ENCODE assay signal across 17 cellular contexts in genomic region chr2:12498286-12498685, GRCh38.
DNase-seq lines count a peak whose midpoint lies in the region; ATAC-seq, FAIRE-seq and TF ChIP-seq lines count a peak whose summit lies in the region.
"Had no signal": no experiment of that assay in that cellular context is flagged by ENCODE, and none has a peak within 500 bp of the region (broad histone marks: within the 10 kb centered on the region; RNA-seq: fewer than 3 reads in every experiment).

No MANE protein-coding gene starts in this region.

- TF ChIP-seq CTCF in CD4-positive, alpha-beta T cell (IDR thresholded peaks at IDR 0.05): no peak

- H3K27me3 Mint-ChIP-seq in CD4-positive, alpha-beta T cell: no peaks in the 10 kb centered on the region
- H3K27me3 Mint-ChIP-seq in activated CD4-positive, alpha-beta memory T cell treated with anti-CD3 and anti-CD28 coated beads for 36 hours: no peaks in the 10 kb centered on the region
- no peaks in the 10 kb centered on the region for H3K27me3 Mint-ChIP-seq in naive thymus-derived CD4-positive, alpha-beta T cell

- no peak for DNase-seq in CD4-positive, alpha-beta T cell
- DNase-seq in GM19239 (ENCODE audit: insufficient read length, low spot score): no peak
- no peak for DNase-seq in activated CD4-positive, alpha-beta memory T cell treated with anti-CD3 and anti-CD28 coated beads for 36 hours
- no peak for DNase-seq in naive thymus-derived CD4-positive, alpha-beta T cell
- no peak for DNase-seq in UCSD-AML1 (lab: John Stamatoyannopoulos, UW; ENCODE audit: unreplicated experiment)
- DNase-seq in NCI-H524 treated with DMSO at 0.1 percent for 48 hours (lab: John Stamatoyannopoulos, UW): no peak
- DNase-seq: BE2C; DMS153; MV-4-11; NCI-H2081; ovary; stimulated activated CD4-positive, alpha-beta T cell treated with anti-CD3 and anti-CD28 coated beads, Interleukin-4, amount 100 ng/mL, for 24 hours had no signal

- no peaks in the 10 kb centered on the region for H3K9me3 Mint-ChIP-seq in CD4-positive, alpha-beta T cell
- no peaks in the 10 kb centered on the region for H3K9me3 Mint-ChIP-seq in activated CD4-positive, alpha-beta memory T cell treated with anti-CD3 and anti-CD28 coated beads for 36 hours
- H3K9me3 Mint-ChIP-seq in naive thymus-derived CD4-positive, alpha-beta T cell: peaks cover 0 to 15% (median 0%) of the 10 kb centered on the region in 11 donors

- peaks cover 64 to 87% of the 10 kb centered on the region in 2 donors for H3K4me1 ChIP-seq in naive thymus-derived CD4-positive, alpha-beta T cell (ENCODE audit: control insufficient read depth in 2 of 2, insufficient read depth in 2 of 2, low read length in 2 of 2)
- H3K4me1 ChIP-seq: BE2C had no signal

- CTCF ChIA-PET in CD4-positive, alpha-beta T cell (lab: Charles Lee): no interaction called here
- CTCF ChIA-PET in activated CD4-positive, alpha-beta memory T cell treated with anti-CD3 and anti-CD28 coated beads for 36 hours (lab: Charles Lee): no interaction called here
- CTCF ChIA-PET in naive thymus-derived CD4-positive, alpha-beta T cell (lab: Charles Lee): interaction anchor here (1.7 kb wide), 1 partner anchor 218 kb away, joined by 6 read pairs; the partner anchor contains the start of gene TRIB2

- no peaks in the 10 kb centered on the region for H3K36me3 Mint-ChIP-seq in CD4-positive, alpha-beta T cell (ENCODE audit: low read depth)
- H3K36me3 Mint-ChIP-seq in activated CD4-positive, alpha-beta memory T cell treated with anti-CD3 and anti-CD28 coated beads for 36 hours: no peaks in the 10 kb centered on the region
- H3K36me3 Mint-ChIP-seq in naive thymus-derived CD4-positive, alpha-beta T cell: peaks cover 0 to 38% (median 0%) of the 10 kb centered on the region in 5 donors

- H3K27ac ChIP-seq in CD4-positive, alpha-beta T cell (ENCODE audit: low read depth, low read length): no peak overlapping the region
- peak overlapping the region; percentile 5 for H3K27ac ChIP-seq in naive thymus-derived CD4-positive, alpha-beta T cell (ENCODE audit: low read depth, low read length)
- H3K27ac ChIP-seq: ovary, SJCRH30 had no signal

- no peak for ATAC-seq in CD4-positive, alpha-beta T cell (ENCODE audit: poor library complexity)
- ATAC-seq in naive thymus-derived CD4-positive, alpha-beta T cell: no peak
- no peak for ATAC-seq in esophagus mucosa

- H3K27ac Mint-ChIP-seq in CD4-positive, alpha-beta T cell: peak overlapping the region; percentile 80
- H3K27ac Mint-ChIP-seq in activated CD4-positive, alpha-beta memory T cell treated with anti-CD3 and anti-CD28 coated beads for 36 hours: peak overlapping the region; percentile 34
- peak overlapping the region; percentile 50 to 96 (median 89) for H3K27ac Mint-ChIP-seq in naive thymus-derived CD4-positive, alpha-beta T cell

- intact Hi-C loops in CD4-positive, alpha-beta T cell (cut with DNase I, micrococcal nuclease): loop anchor here in 1 of 2 experiments (5.0 kb wide), 1 partner anchor 46 kb away; no protein-coding TSS in a partner anchor
- intact Hi-C loops in activated CD4-positive, alpha-beta memory T cell treated with anti-CD3 and anti-CD28 coated beads for 36 hours (cut with micrococcal nuclease): no loop called here
- intact Hi-C loops in naive thymus-derived CD4-positive, alpha-beta T cell (cut with micrococcal nuclease): loop anchor here in 1 of 2 donors (5.0 kb wide), 1 partner anchor 59 kb away; no protein-coding TSS in a partner anchor

- H3K4me3 ChIP-seq in naive thymus-derived CD4-positive, alpha-beta T cell (ENCODE audit: low read length): no peak overlapping the region
- H3K4me3 ChIP-seq: ovary, SJCRH30 had no signal

- FAIRE-seq in GM19239 (lab: Jason Lieb, UNC): peak; percentile 11
- FAIRE-seq: colon, endothelial cell of umbilical vein, frontal cortex had no signal

- POLR2A ChIA-PET in CD4-positive, alpha-beta T cell (lab: Charles Lee): interaction anchor here (1.2 to 2.9 kb wide), 4 partner anchors 10 to 231 kb away, joined by 3 to 24 read pairs (median 8); partner anchors contain the start of gene TRIB2
- POLR2A ChIA-PET in activated CD4-positive, alpha-beta memory T cell treated with anti-CD3 and anti-CD28 coated beads for 36 hours (lab: Charles Lee): no interaction called here
- POLR2A ChIA-PET in naive thymus-derived CD4-positive, alpha-beta T cell (lab: Charles Lee): interaction anchor here (0.7 to 4.0 kb wide), 4 partner anchors 11 to 737 kb away, joined by 3 to 26 read pairs (median 5); no protein-coding TSS in a partner anchor

- no peaks in the 10 kb centered on the region for H3K36me3 ChIP-seq in naive thymus-derived CD4-positive, alpha-beta T cell (ENCODE audit: control insufficient read depth in 2 of 3, insufficient read depth in 3 of 3, low read length in 3 of 3)
- H3K36me3 ChIP-seq: BE2C, ovary, SJCRH30 had no signal

- no peaks in the 10 kb centered on the region for H3K9me3 ChIP-seq in CD4-positive, alpha-beta T cell (ENCODE audit: control insufficient read depth, low read length)
- no peaks in the 10 kb centered on the region for H3K9me3 ChIP-seq in naive thymus-derived CD4-positive, alpha-beta T cell (ENCODE audit: control insufficient read depth in 2 of 3, low read length in 3 of 3)
- H3K9me3 ChIP-seq: BE2C, ovary, SJCRH30 had no signal

- H3K4me1 Mint-ChIP-seq in CD4-positive, alpha-beta T cell (ENCODE audit: low read depth): peaks cover 92% of the 10 kb centered on the region
- peaks cover 86% of the 10 kb centered on the region for H3K4me1 Mint-ChIP-seq in activated CD4-positive, alpha-beta memory T cell treated with anti-CD3 and anti-CD28 coated beads for 36 hours (ENCODE audit: low read depth)
- peaks cover 76 to 93% (median 90%) of the 10 kb centered on the region in 7 donors for H3K4me1 Mint-ChIP-seq in naive thymus-derived CD4-positive, alpha-beta T cell

- peak overlapping the region; percentile 73 for H3K4me3 Mint-ChIP-seq in CD4-positive, alpha-beta T cell
- no peak overlapping the region for H3K4me3 Mint-ChIP-seq in activated CD4-positive, alpha-beta memory T cell treated with anti-CD3 and anti-CD28 coated beads for 36 hours
- H3K4me3 Mint-ChIP-seq in naive thymus-derived CD4-positive, alpha-beta T cell: peak overlapping the region; percentile 66 to 85 (median 76)

- H3K27me3 ChIP-seq in CD4-positive, alpha-beta T cell (ENCODE audit: control insufficient read depth, insufficient read depth, low read length): no peaks in the 10 kb centered on the region
- H3K27me3 ChIP-seq in naive thymus-derived CD4-positive, alpha-beta T cell (ENCODE audit: control insufficient read depth in 2 of 2, insufficient read depth in 2 of 2, low read length in 2 of 2): no peaks in the 10 kb centered on the region
- H3K27me3 ChIP-seq: BE2C, ovary, SJCRH30 had no signal

Comparison
In these comparisons a context has a peak if more than half of its experiments do, and no peak if none do; other contexts are left out.
1. H3K27ac Mint-ChIP-seq: peak in every context shown above with its lines; median percentile 89 in naive thymus-derived CD4-positive, alpha-beta T cell; 80 in CD4-positive, alpha-beta T cell; 34 in activated CD4-positive, alpha-beta memory T cell treated with anti-CD3 and anti-CD28 coated beads for 36 hours.